32 cellular contexts compared by ENCODE assay signal in genomic region chr7:129126314-129126713, GRCh38.
"Had no signal": no experiment of that assay in that cellular context is flagged by ENCODE, and none has a peak within 500 bp of the region (broad histone marks: within the 10 kb centered on the region; RNA-seq: fewer than 3 reads in every experiment).

No MANE protein-coding gene starts in this region.

- H3K27me3 ChIP-seq: cardiac muscle cell, Peyer's patch had no signal

- H3K4me3 ChIP-seq: cardiac muscle cell, Peyer's patch had no signal

- ATAC-seq: activated CD8-positive, alpha-beta T cell treated with anti-CD3 and anti-CD28 coated beads for 36 hours; activated T-cell treated with anti-CD3 and anti-CD28 coated beads, Interleukin-2, amount 50 U/mL, for 72 hours; activated T-helper 17 cell treated with anti-CD3 and anti-CD28 coated beads, Interleukin-2, amount 50 U/mL, for 72 hours; PC-3; Right ventricle myocardium inferior; SK-N-SH treated with all-trans-retinoic acid at 6 μM for 48 hours; T-cell had no signal

- H3K27ac ChIP-seq: cardiac muscle cell, KMS-11, Peyer's patch, RWPE1, WERI-Rb-1 had no signal

- H3K9ac ChIP-seq: KMS-11 had no signal

- H3K36me3 ChIP-seq: cardiac muscle cell, Peyer's patch, WERI-Rb-1 had no signal

- H3K4me2 ChIP-seq: KMS-11 had no signal

- H3K9me3 ChIP-seq: Peyer's patch had no signal

- DNase-seq: activated CD4-positive, alpha-beta T cell treated with anti-CD3 and anti-CD28 coated beads, Interleukin-2, amount 10 ng/mL, durations not matched to agents 24 days and 14 days; activated CD4-positive, alpha-beta T cell treated with anti-CD3 and anti-CD28 coated beads, Interleukin-2, amount 50 U/mL, for 4 hours; activated CD8-positive, alpha-beta T cell treated with anti-CD3 and anti-CD28 coated beads for 36 hours; activated effector memory CD4-positive, alpha-beta T cell treated with anti-CD3 and anti-CD28 coated beads, Interleukin-2, amount 50 U/mL, for 16 hours; activated naive CD4-positive, alpha-beta T cell; activated naive CD4-positive, alpha-beta T cell treated with anti-CD3 and anti-CD28 coated beads, Interleukin-2, amount 50 U/mL, for 16 hours; activated naive CD8-positive, alpha-beta T cell treated with anti-CD3 and anti-CD28 coated beads for 36 hours; activated T-cell treated with anti-CD3 and anti-CD28 coated beads, Interleukin-2, amount 50 U/mL, for 1 hour; activated T-cell treated with anti-CD3 and anti-CD28 coated beads, Interleukin-2, amount 50 U/mL, for 72 hours; amniotic stem cell; aorta; MM.1S; MV-4-11; NCI-H1092; NCI-H1436 treated with DMSO at 0.1 percent for 48 hours; NCI-H1694 treated with DMSO at 0.1 percent for 48 hours; NCI-H2029; NCI-H345; NCI-H524 treated with DMSO at 0.1 percent for 48 hours; PC-3; Peyer's patch; SIG-M5; T-cell; T-helper 2 cell; T-helper 9 cell; WERI-Rb-1 had no signal

- H3K4me1 ChIP-seq: Peyer's patch had no signal
